ENCODE assay signal across 10 cellular contexts in genomic region chr16:87828071-87828971, GRCh38. TPM values are rescaled to one million over a fixed set of nuclear protein-coding genes. Genes with fewer than 3 reads are reported as not detected.
A peak's percentile ranks its signal among the peaks of the same experiment; 100 is the strongest.
DNase-seq lines count a peak whose midpoint lies in the region; ATAC-seq, FAIRE-seq and TF ChIP-seq lines count a peak whose summit lies in the region.
"Had no signal": no experiment of that assay in that cellular context is flagged by ENCODE, and none has a peak within 500 bp of the region (broad histone marks: within the 10 kb centered on the region; RNA-seq: fewer than 3 reads in every experiment).

No MANE protein-coding gene starts in this region.

- no peaks in the 10 kb centered on the region for H3K79me2 ChIP-seq in OCI-LY1 (ENCODE audit: insufficient read depth, low read length)
- no peaks in the 10 kb centered on the region for H3K79me2 ChIP-seq in astrocyte (ENCODE audit: insufficient read depth, low read length)
- H3K79me2 ChIP-seq in osteoblast (ENCODE audit: insufficient read depth, low read length), result no peaks in the 10 kb centered on the region

- no peaks in the 10 kb centered on the region; the same call in 1 of the 2 replicates for H3F3A ChIP-seq in OCI-LY1 (ENCODE audit: insufficient read depth, low read length)

- FAIRE-seq in astrocyte (lab: Jason Lieb, UNC), result no peak

- DNase-seq in stimulated activated CD4-positive, alpha-beta T cell treated with anti-CD3 and anti-CD28 coated beads, Interleukin-15, amount 100 ng/mL, for 24 hours, result peak; percentile 62
- DNase-seq in stimulated activated CD4-positive, alpha-beta T cell treated with anti-CD3 and anti-CD28 coated beads, Interleukin-4, amount 100 ng/mL, for 24 hours, result no peak
- no peak for DNase-seq in astrocyte (ENCODE audit: low read depth)
- DNase-seq in osteoblast (ENCODE audit: insufficient read length, low spot score, missing footprints), result no peak
- no peak for DNase-seq in AG20443 (ENCODE audit: low spot score)
- DNase-seq: occipital lobe had no signal

- no peak for ATAC-seq in GM19397 (IDR thresholded peaks at IDR 0.05; ENCODE audit: unreplicated experiment)

- no peaks in the 10 kb centered on the region for H3K9me2 ChIP-seq in OCI-LY1 (ENCODE audit: low read depth, low read length)

- H3K27me3 ChIP-seq in OCI-LY1 (ENCODE audit: insufficient read depth, low read length), result peaks cover 6% of the 10 kb centered on the region; the same call in 1 of the 2 replicates
- H3K27me3 ChIP-seq in astrocyte (ENCODE audit: insufficient read depth, low read length), result peaks cover 4% of the 10 kb centered on the region
- no peaks in the 10 kb centered on the region for H3K27me3 ChIP-seq in osteoblast (ENCODE audit: insufficient read depth, low read length)
- H3K27me3 ChIP-seq: cardiac muscle cell had no signal

- H3K4me2 ChIP-seq in OCI-LY1 (ENCODE audit: low read length) (no peak overlapping the region), astrocyte (ENCODE audit: low read length) (no peak overlapping the region), osteoblast (ENCODE audit: insufficient read depth, low read length) (no peak overlapping the region)

- H3K27me3 Mint-ChIP-seq in astrocyte (ENCODE audit: low read depth, unreplicated experiment), result no peaks in the 10 kb centered on the region
- no peaks in the 10 kb centered on the region for H3K27me3 Mint-ChIP-seq in stimulated activated naive CD8-positive, alpha-beta T cell treated with anti-CD3 and anti-CD28 coated beads, Interleukin-15, Interleukin-2, amounts not matched to agents 100 ng/mL and 50 ng/mL, for 24 hours

- H4K20me1 ChIP-seq in OCI-LY1 (ENCODE audit: insufficient read depth, low read length) (no peaks in the 10 kb centered on the region), astrocyte (ENCODE audit: insufficient read depth, low read length) (peaks cover 36% of the 10 kb centered on the region), osteoblast (ENCODE audit: insufficient read depth, low read length) (peaks cover 23% of the 10 kb centered on the region)

- H3K27ac Mint-ChIP-seq in astrocyte (ENCODE audit: unreplicated experiment), result peak overlapping the region; percentile 69
- peak overlapping the region; percentile 61 for H3K27ac Mint-ChIP-seq in stimulated activated naive CD8-positive, alpha-beta T cell treated with anti-CD3 and anti-CD28 coated beads, Interleukin-15, Interleukin-2, amounts not matched to agents 100 ng/mL and 50 ng/mL, for 24 hours

- H2AFZ ChIP-seq in OCI-LY1 (ENCODE audit: low read length), result no peak overlapping the region
- no peak overlapping the region for H2AFZ ChIP-seq in astrocyte (ENCODE audit: low read depth, low read length)
- H2AFZ ChIP-seq in osteoblast (ENCODE audit: low read length), result no peak overlapping the region

- H3K9ac ChIP-seq in OCI-LY1 (ENCODE audit: low read length), result no peak overlapping the region
- H3K9ac ChIP-seq in astrocyte (ENCODE audit: low read length), result no peak overlapping the region

- no peak overlapping the region for H3K4me3 Mint-ChIP-seq in astrocyte (ENCODE audit: unreplicated experiment)
- no peak overlapping the region for H3K4me3 Mint-ChIP-seq in stimulated activated naive CD8-positive, alpha-beta T cell treated with anti-CD3 and anti-CD28 coated beads, Interleukin-15, Interleukin-2, amounts not matched to agents 100 ng/mL and 50 ng/mL, for 24 hours

- H3K36me3 ChIP-seq in OCI-LY1 (ENCODE audit: insufficient read depth, low read length), result peaks cover 44% of the 10 kb centered on the region
- H3K36me3 ChIP-seq in astrocyte (ENCODE audit: insufficient read depth, low read length), result peaks cover 8% of the 10 kb centered on the region
- peaks cover 37% of the 10 kb centered on the region for H3K36me3 ChIP-seq in osteoblast (ENCODE audit: insufficient read depth, low read length)

- peaks cover 11% of the 10 kb centered on the region for H3K36me3 Mint-ChIP-seq in astrocyte (ENCODE audit: low read depth, unreplicated experiment)
- peaks cover 31% of the 10 kb centered on the region for H3K36me3 Mint-ChIP-seq in stimulated activated naive CD8-positive, alpha-beta T cell treated with anti-CD3 and anti-CD28 coated beads, Interleukin-15, Interleukin-2, amounts not matched to agents 100 ng/mL and 50 ng/mL, for 24 hours (ENCODE audit: low read depth)

- H3K4me1 Mint-ChIP-seq in astrocyte (ENCODE audit: low read depth, unreplicated experiment), result peaks cover 8% of the 10 kb centered on the region
- H3K4me1 Mint-ChIP-seq in stimulated activated naive CD8-positive, alpha-beta T cell treated with anti-CD3 and anti-CD28 coated beads, Interleukin-15, Interleukin-2, amounts not matched to agents 100 ng/mL and 50 ng/mL, for 24 hours (ENCODE audit: low read depth), result peaks cover 10% of the 10 kb centered on the region

- no peak overlapping the region for H3K4me3 ChIP-seq in OCI-LY1 (ENCODE audit: low read depth, low read length, poor library complexity, severe bottlenecking)
- H3K4me3 ChIP-seq in astrocyte (ENCODE audit: insufficient read depth, low read depth, low read length), result no peak overlapping the region
- H3K4me3 ChIP-seq in osteoblast (ENCODE audit: insufficient read depth, low read length), result no peak overlapping the region
- H3K4me3 ChIP-seq: cardiac muscle cell had no signal

- no peaks in the 10 kb centered on the region for H3K9me3 ChIP-seq in OCI-LY1 (ENCODE audit: low read length)
- no peaks in the 10 kb centered on the region for H3K9me3 ChIP-seq in astrocyte (ENCODE audit: insufficient read depth, low read depth, low read length)
- no peaks in the 10 kb centered on the region for H3K9me3 ChIP-seq in osteoblast (ENCODE audit: low read depth, low read length)

- no peaks in the 10 kb centered on the region for H3K9me3 Mint-ChIP-seq in astrocyte (ENCODE audit: unreplicated experiment)
- no peaks in the 10 kb centered on the region for H3K9me3 Mint-ChIP-seq in stimulated activated naive CD8-positive, alpha-beta T cell treated with anti-CD3 and anti-CD28 coated beads, Interleukin-15, Interleukin-2, amounts not matched to agents 100 ng/mL and 50 ng/mL, for 24 hours

- TF ChIP-seq CTCF in OCI-LY1 (IDR thresholded peaks at IDR 0.05; ENCODE audit: low read length) (no peak), astrocyte (IDR thresholded peaks at IDR 0.05; ENCODE audit: insufficient read depth, low read depth, low read length) (no peak), osteoblast (IDR thresholded peaks at IDR 0.05; ENCODE audit: extremely low read depth, low read depth, low read length) (no peak)

- peaks cover 40% of the 10 kb centered on the region for H3K4me1 ChIP-seq in OCI-LY1 (ENCODE audit: insufficient read depth, low read length, severe bottlenecking)
- H3K4me1 ChIP-seq in astrocyte (ENCODE audit: insufficient read depth, low read length), result no peaks in the 10 kb centered on the region
- no peaks in the 10 kb centered on the region for H3K4me1 ChIP-seq in osteoblast (ENCODE audit: insufficient read depth, low read length)

- H3K27ac ChIP-seq in OCI-LY1 (ENCODE audit: low read depth, low read length, poor library complexity, severe bottlenecking) (peak overlapping the region; percentile 79), astrocyte (ENCODE audit: low read depth, low read length) (no peak overlapping the region), osteoblast (ENCODE audit: low read depth, low read length) (no peak overlapping the region)
- H3K27ac ChIP-seq: cardiac muscle cell had no signal

RNA-seq across cellular contexts. Expression of gene SLC7A5, which starts 41.0 kb away (rescaled TPM):
- total RNA-seq in astrocyte, result 815 and 816 TPM in 2 replicates
- total RNA-seq in osteoblast, result 60.4 and 90.8 TPM in 2 replicates
